In genomic region chr3:25428003-25428861, GRCh38 we compare ENCODE assay signal across 8 cellular contexts. TPM values are rescaled to one million over a fixed set of nuclear protein-coding genes. Genes with fewer than 3 reads are reported as not detected.
A peak's percentile ranks its signal among the peaks of the same experiment; 100 is the strongest.
DNase-seq lines count a peak whose midpoint lies in the region; ATAC-seq and TF ChIP-seq lines count a peak whose summit lies in the region.

Gene RARB (plus strand): TSS chr3:25428263. CDS start chr3:25428732, 469 bp downstream.

- H3K27me3 ChIP-seq in esophagus muscularis mucosa (no peaks in the 10 kb centered on the region), upper lobe of right lung (no peaks in the 10 kb centered on the region)

- H3K4me1 Mint-ChIP-seq in activated CD4-positive, alpha-beta T cell treated with anti-CD3 and anti-CD28 coated beads, Interleukin-2, amount 10 ng/mL, durations not matched to agents 24 days and 14 days, result peaks cover 3% of the 10 kb centered on the region

- H3K9me3 ChIP-seq in esophagus muscularis mucosa (no peaks in the 10 kb centered on the region), upper lobe of right lung (no peaks in the 10 kb centered on the region)

- peak within 1 kb of the TSS; percentile 86 to 94 (median 92) for H3K27ac ChIP-seq in esophagus muscularis mucosa (replicated peaks in 1 of 4)
- H3K27ac ChIP-seq in upper lobe of right lung, result peak within 1 kb of the TSS; percentile 79

- H3K27me3 Mint-ChIP-seq in activated CD4-positive, alpha-beta T cell treated with anti-CD3 and anti-CD28 coated beads, Interleukin-2, amount 10 ng/mL, durations not matched to agents 24 days and 14 days, result peaks cover 42% of the 10 kb centered on the region

- H3K4me1 ChIP-seq in esophagus muscularis mucosa (peaks cover 9 to 56% (median 46%) of the 10 kb centered on the region in 4 donors), upper lobe of right lung (no peaks in the 10 kb centered on the region)

- ATAC-seq in HG03159 (IDR thresholded peaks at IDR 0.05; ENCODE audit: unreplicated experiment), result peak; percentile 63
- peak; percentile 88 for ATAC-seq in upper lobe of right lung
- ATAC-seq in GM19023 (IDR thresholded peaks at IDR 0.05; ENCODE audit: unreplicated experiment), result no peak

- peak; percentile 95 for DNase-seq in SK-N-DZ (ENCODE audit: low spot score)
- DNase-seq in esophagus muscularis mucosa (ENCODE audit: extremely low spot score), result peak; percentile 94
- peak; percentile 30 for DNase-seq in midbrain (lab: John Stamatoyannopoulos, UW)
- DNase-seq in upper lobe of right lung, result peak; percentile 66
- DNase-seq in activated CD4-positive, alpha-beta T cell treated with anti-CD3 and anti-CD28 coated beads, Interleukin-2, amount 10 ng/mL, durations not matched to agents 24 days and 14 days, result no peak

- H3K9me3 Mint-ChIP-seq in activated CD4-positive, alpha-beta T cell treated with anti-CD3 and anti-CD28 coated beads, Interleukin-2, amount 10 ng/mL, durations not matched to agents 24 days and 14 days, result no peaks in the 10 kb centered on the region

- TF ChIP-seq EP300 in esophagus muscularis mucosa (IDR thresholded peaks at IDR 0.05), result no peak

- H3K27ac Mint-ChIP-seq in activated CD4-positive, alpha-beta T cell treated with anti-CD3 and anti-CD28 coated beads, Interleukin-2, amount 10 ng/mL, durations not matched to agents 24 days and 14 days, result no peak within 1 kb of the TSS

- H3K4me3 ChIP-seq in GM08714 (ENCODE audit: low read length) (peak within 1 kb of the TSS; percentile 5; the same call in 1 of the 2 replicates), esophagus muscularis mucosa (peak within 1 kb of the TSS; percentile 62 to 74 (median 68)), upper lobe of right lung (peak within 1 kb of the TSS; percentile 60)

- no peak for TF ChIP-seq CTCF in esophagus muscularis mucosa (IDR thresholded peaks at IDR 0.05)
- TF ChIP-seq CTCF in upper lobe of right lung (IDR thresholded peaks at IDR 0.05), result no peak

- TF ChIP-seq POLR2A in esophagus muscularis mucosa (IDR thresholded peaks at IDR 0.05; ENCODE audit: low read depth), result peak; percentile 92

- H3K36me3 ChIP-seq in esophagus muscularis mucosa (no peaks in the 10 kb centered on the region), upper lobe of right lung (no peaks in the 10 kb centered on the region)

- no peaks in the 10 kb centered on the region for H3K36me3 Mint-ChIP-seq in activated CD4-positive, alpha-beta T cell treated with anti-CD3 and anti-CD28 coated beads, Interleukin-2, amount 10 ng/mL, durations not matched to agents 24 days and 14 days (ENCODE audit: low read depth)

- no peak within 1 kb of the TSS for H3K4me3 Mint-ChIP-seq in activated CD4-positive, alpha-beta T cell treated with anti-CD3 and anti-CD28 coated beads, Interleukin-2, amount 10 ng/mL, durations not matched to agents 24 days and 14 days

- WGBS in esophagus muscularis mucosa, result 2% methylated on average over 18 of the region's 26 CpGs

- intact Hi-C loops in esophagus muscularis mucosa (cut with DNase I) (loop anchor here (5.0 to 10.0 kb wide), 4 partner anchors 164 to 596 kb away; no protein-coding TSS in a partner anchor), upper lobe of right lung (cut with DNase I) (no loop called here)
- intact Hi-C loops in activated CD4-positive, alpha-beta T cell treated with anti-CD3 and anti-CD28 coated beads, Interleukin-2, amount 10 ng/mL, durations not matched to agents 24 days and 14 days (cut with micrococcal nuclease), result loop anchor here (10.0 kb wide), 1 partner anchor 327 kb away; no protein-coding TSS in a partner anchor

RNA-seq across cellular contexts. Expression of gene RARB, which starts in this region (rescaled TPM):
- 6.5 and 11.3 TPM in 2 replicates for polyA plus RNA-seq in SK-N-DZ (2014; cell fraction: cytosol; rRNA removed)
- 4.6 TPM in 2 replicates for polyA plus RNA-seq in SK-N-DZ (2014; cell fraction: nucleus; rRNA removed)
- total RNA-seq in esophagus muscularis mucosa (10 to 100 TPM; 29.2 to 51.9 (median 40.9) TPM), upper lobe of right lung (5.8 TPM)
- total RNA-seq in activated CD4-positive, alpha-beta T cell treated with anti-CD3 and anti-CD28 coated beads, Interleukin-2, amount 10 ng/mL, durations not matched to agents 24 days and 14 days, result not detected in 2 replicates

Comparison
In these comparisons a context has a peak if more than half of its experiments do, and no peak if none do; other contexts are left out.
1. H3K4me3 ChIP-seq: peak in every context shown above with its lines; median percentile 68 in esophagus muscularis mucosa; 60 in upper lobe of right lung; 5 in GM08714.